ENCODE assay signal across 9 cellular contexts in the genomic region with DNA sequence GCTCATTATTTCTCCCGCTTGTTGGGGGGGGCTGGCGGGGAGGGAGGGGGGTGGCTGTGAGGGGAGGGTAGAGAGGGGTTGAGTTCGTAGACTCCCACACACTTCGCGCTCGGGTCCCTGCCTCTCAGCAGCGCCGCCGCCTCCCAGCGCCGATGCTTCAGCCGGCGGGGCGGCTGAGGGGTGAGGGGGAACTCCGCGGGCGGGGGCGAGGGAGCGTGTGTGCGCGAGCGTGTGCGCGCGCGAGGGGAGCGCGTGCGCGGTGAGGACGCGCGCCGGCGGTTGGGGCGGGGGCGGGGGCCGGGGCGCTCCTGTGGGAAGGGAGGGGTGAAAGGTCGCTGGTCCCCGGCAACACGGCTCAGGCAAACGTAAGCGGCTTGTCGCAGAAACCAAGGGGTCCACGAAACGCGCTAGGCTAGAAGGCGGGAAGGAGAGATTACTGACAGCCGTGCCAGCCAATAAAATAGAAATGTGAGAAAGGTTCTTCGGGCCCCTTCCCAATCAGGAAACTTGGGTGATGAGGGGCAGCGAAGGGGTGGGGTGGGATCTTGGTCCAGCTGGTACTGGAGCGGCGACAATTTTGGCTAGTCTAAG. TPM values are rescaled to one million over a fixed set of nuclear protein-coding genes. Genes with fewer than 3 reads are reported as not detected.
DNase-seq lines count a peak whose midpoint lies in the region; ATAC-seq, FAIRE-seq and TF ChIP-seq lines count a peak whose summit lies in the region.
"Had no signal": no experiment of that assay in that cellular context is flagged by ENCODE, and none has a peak within 500 bp of the region (broad histone marks: within the 10 kb centered on the region; RNA-seq: fewer than 3 reads in every experiment).

No MANE protein-coding gene starts in this region.

- ATAC-seq in HG03039 (IDR thresholded peaks at IDR 0.05; ENCODE audit: unreplicated experiment) (peak; percentile 40), K562 (peak; percentile 61), psoas muscle (peak; percentile 75 to 88 (median 82)), HG03571 (IDR thresholded peaks at IDR 0.05; ENCODE audit: unreplicated experiment) (no peak)
- no peak for ATAC-seq in stimulated activated effector memory CD8-positive, alpha-beta T cell treated with anti-CD3 and anti-CD28 coated beads, Interleukin-12 subunit alpha, Interleukin-12 subunit beta, amount 100 ng/mL, for 72 hours

- no peak for TF ChIP-seq CTCF in AG10803 (conservative IDR thresholded peaks at IDR 0.05; ENCODE audit: low read length)
- no peak for TF ChIP-seq CTCF in K562 (IDR thresholded peaks at IDR 0.05 in 2 of 3, conservative IDR thresholded peaks at IDR 0.05 in 1 of 3; ENCODE audit: insufficient read depth in 2 of 3, low read depth in 1 of 3, low read length in 3 of 3)
- no peak for TF ChIP-seq CTCF in psoas muscle (IDR thresholded peaks at IDR 0.05)

- no peaks in the 10 kb centered on the region for H3K4me1 Mint-ChIP-seq in stimulated activated effector memory CD8-positive, alpha-beta T cell treated with anti-CD3 and anti-CD28 coated beads, Interleukin-12 subunit alpha, Interleukin-12 subunit beta, amount 100 ng/mL, for 72 hours

- in situ Hi-C loops in K562 (cut with MboI) = no loop called here

- WGBS in K562 (ENCODE audit: insufficient coverage, low coverage, missing lambda C conversion rate) = 13% methylated on average over 10 of the region's 54 CpGs
- 0 to 1% (median 0%) methylated on average over 39 to 54 of the region's 54 CpGs for WGBS in psoas muscle, 3 donors

- no TSS peak for BruUV-seq in K562 (replicated peaks; lab: Mats Ljungman, UMichigan)

- H3K4me3 ChIP-seq in AG10803 (ENCODE audit: low read length) (peak overlapping the region; percentile 68), K562 (peak overlapping the region; percentile 10; the same call in 1 of the 2 replicates), psoas muscle (peak overlapping the region; percentile 67)

- no peaks in the 10 kb centered on the region for H3K9me1 ChIP-seq in K562 (ENCODE audit: control insufficient read depth, insufficient read depth, low read length)

- intact Hi-C loops in K562 (cut with micrococcal nuclease) (no loop called here), psoas muscle (cut with DNase I) (no loop called here)

- H3K9me3 Mint-ChIP-seq in stimulated activated effector memory CD8-positive, alpha-beta T cell treated with anti-CD3 and anti-CD28 coated beads, Interleukin-12 subunit alpha, Interleukin-12 subunit beta, amount 100 ng/mL, for 72 hours = peaks cover 6% of the 10 kb centered on the region

- DNase-seq in AG10803 (ENCODE audit: low read depth) = peak; percentile 53
- peak; percentile 95 for DNase-seq in NCI-H526 treated with DMSO at 0.1 percent for 48 hours (lab: John Stamatoyannopoulos, UW)
- DNase-seq in K562 (ENCODE audit: extremely low read depth in 1 of 4, low spot score in 3 of 4) = peak; percentile 9 to 16 (median 14)
- peak; percentile 90 for DNase-seq in iPS DF 19.7 (ENCODE audit: low read depth, low spot score)
- DNase-seq in psoas muscle = peak; percentile 80 to 88
- DNase-seq in stimulated activated effector memory CD8-positive, alpha-beta T cell treated with anti-CD3 and anti-CD28 coated beads, Interleukin-12 subunit alpha, Interleukin-12 subunit beta, amount 100 ng/mL, for 72 hours (ENCODE audit: low spot score in 2 of 2) = no peak
- DNase-seq: naive B cell had no signal

- no peak overlapping the region for H2AFZ ChIP-seq in K562 (ENCODE audit: low read depth, low read length)

- no peak for FAIRE-seq in K562 (lab: Jason Lieb, UNC)

- H3K36me3 Mint-ChIP-seq in stimulated activated effector memory CD8-positive, alpha-beta T cell treated with anti-CD3 and anti-CD28 coated beads, Interleukin-12 subunit alpha, Interleukin-12 subunit beta, amount 100 ng/mL, for 72 hours = no peaks in the 10 kb centered on the region
- H3K36me3 Mint-ChIP-seq: naive B cell had no signal

- H3K27ac ChIP-seq in K562 (ENCODE audit: extremely low read depth, low read depth, low read length) (no peak overlapping the region), psoas muscle (peak overlapping the region; percentile 41)

- peaks cover 0 to 3% of the 10 kb centered on the region in 2 experiments; a peak in 1 of 5 replicates for H3K4me1 ChIP-seq in K562 (replicated peaks in 1 of 2; ENCODE audit: control insufficient read depth in 2 of 2, insufficient read depth in 2 of 2, low read length in 2 of 2)
- H3K4me1 ChIP-seq in psoas muscle = no peaks in the 10 kb centered on the region

- TF ChIP-seq POLR2A in K562 (conservative IDR thresholded peaks at IDR 0.05) = no peak

- no peaks in the 10 kb centered on the region for H3K9me3 ChIP-seq in K562 (replicated peaks; ENCODE audit: control insufficient read depth, insufficient read depth, low read depth, low read length)
- no peaks in the 10 kb centered on the region for H3K9me3 ChIP-seq in psoas muscle

- no peak overlapping the region for H3K27ac Mint-ChIP-seq in stimulated activated effector memory CD8-positive, alpha-beta T cell treated with anti-CD3 and anti-CD28 coated beads, Interleukin-12 subunit alpha, Interleukin-12 subunit beta, amount 100 ng/mL, for 72 hours
- H3K27ac Mint-ChIP-seq: naive B cell had no signal

- TF ChIP-seq EP300 in K562 (IDR thresholded peaks at IDR 0.05; ENCODE audit: low read length) = no peak

- no peaks in the 10 kb centered on the region for H3K27me3 ChIP-seq in K562 (ENCODE audit: control insufficient read depth in 2 of 2, insufficient read depth in 2 of 2, low read length in 2 of 2)
- peaks cover 0 to 25% (median 3%) of the 10 kb centered on the region in 3 donors for H3K27me3 ChIP-seq in psoas muscle (ENCODE audit: insufficient read depth in 3 of 3, low read length in 2 of 3)

- CTCF ChIA-PET in K562 (lab: Yijun Ruan, JAX; ENCODE audit: low intra/inter-chr PET ratio) = no interaction called here

- no peak for TF ChIP-seq RAD21 in K562 (CRISPR knock-in tag; conservative IDR thresholded peaks at IDR 0.05 in 1 of 2, IDR thresholded peaks at IDR 0.05 in 1 of 2)

- POLR2A ChIA-PET in K562 (lab: Yijun Ruan, JAX) = no interaction called here

- H3K9ac ChIP-seq in K562 (ENCODE audit: insufficient read depth in 1 of 2, low read depth in 2 of 2, low read length in 2 of 2) = no peak overlapping the region

- no peaks in the 10 kb centered on the region for H3K79me2 ChIP-seq in K562 (ENCODE audit: control insufficient read depth, insufficient read depth, low read length)

- no peak overlapping the region for H3K4me2 ChIP-seq in K562 (ENCODE audit: insufficient read depth, low read length)

- no peak overlapping the region for H3K4me3 Mint-ChIP-seq in stimulated activated effector memory CD8-positive, alpha-beta T cell treated with anti-CD3 and anti-CD28 coated beads, Interleukin-12 subunit alpha, Interleukin-12 subunit beta, amount 100 ng/mL, for 72 hours

- H4K20me1 ChIP-seq in K562 (replicated peaks; ENCODE audit: control insufficient read depth, insufficient read depth, low read length) = no peaks in the 10 kb centered on the region

- no peaks in the 10 kb centered on the region for H3K36me3 ChIP-seq in K562 (ENCODE audit: control insufficient read depth, insufficient read depth, low read length)
- no peaks in the 10 kb centered on the region for H3K36me3 ChIP-seq in psoas muscle (ENCODE audit: insufficient read depth in 1 of 2, low read depth in 1 of 2)

TF ChIP-seq in K562, 482 proteins besides CTCF, POLR2A, EP300 and RAD21 (continues in another document):
- TF ChIP-seq, protein P1, sequence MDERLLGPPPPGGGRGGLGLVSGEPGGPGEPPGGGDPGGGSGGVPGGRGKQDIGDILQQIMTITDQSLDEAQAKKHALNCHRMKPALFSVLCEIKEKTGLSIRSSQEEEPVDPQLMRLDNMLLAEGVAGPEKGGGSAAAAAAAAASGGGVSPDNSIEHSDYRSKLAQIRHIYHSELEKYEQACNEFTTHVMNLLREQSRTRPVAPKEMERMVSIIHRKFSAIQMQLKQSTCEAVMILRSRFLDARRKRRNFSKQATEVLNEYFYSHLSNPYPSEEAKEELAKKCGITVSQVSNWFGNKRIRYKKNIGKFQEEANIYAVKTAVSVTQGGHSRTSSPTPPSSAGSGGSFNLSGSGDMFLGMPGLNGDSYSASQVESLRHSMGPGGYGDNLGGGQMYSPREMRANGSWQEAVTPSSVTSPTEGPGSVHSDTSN (CRISPR knock-in tag; IDR thresholded peaks at IDR 0.05; ENCODE audit: low read depth) = no peak
- TF ChIP-seq, protein P1 (tag; conservative IDR thresholded peaks at IDR 0.05; ENCODE audit: low read depth) = peak; percentile 75
- TF ChIP-seq GATA2 (CRISPR knock-in tag; IDR thresholded peaks at IDR 0.05) (no peak), NFYB (IDR thresholded peaks at IDR 0.05; ENCODE audit: extremely low read depth, insufficient read length) (peak; percentile 34), NR2C2 (CRISPR knock-in tag; IDR thresholded peaks at IDR 0.05) (no peak), NR2C2 (tag; IDR thresholded peaks at IDR 0.05) (peak; percentile 20; the same call in 1 of the 2 replicates)

RNA-seq across cellular contexts. Expression of a gene that starts 0.3 kb away (rescaled TPM):
- not detected in 2 replicates for total RNA-seq in K562 (2011; cell fraction: chromatin; rRNA removed; ENCODE audit: low replicate concordance)
- total RNA-seq in K562 (2011; cell fraction: nucleolus; rRNA removed) = not detected in 2 replicates
- total RNA-seq in K562 (2011; cell fraction: nucleoplasm; rRNA removed) = not detected in 2 replicates
- total RNA-seq in K562 (2014; rRNA removed) (not detected in 2 replicates), K562 (2014; rRNA removed; fragmentation: Illumina TruSeq; extraction: Trizol) (not detected in 2 replicates), K562 (2015; rRNA removed; fragmentation: Illumina TruSeq; extraction: Trizol) (not detected in 2 replicates), K562 (2021) (not detected in 2 replicates), psoas muscle (1 to 10 TPM; 2.5 to 4.4 (median 3.1) TPM)
- polyA plus RNA-seq in K562 (2011; rRNA removed) (0.01 TPM in 1 of 2 replicates, not detected in the other), K562 (2014; fragmentation: Illumina TruSeq; extraction: Trizol) (not detected in 2 replicates), K562 (2014; fragmentation: Nextera tagmentation; extraction: Ambion mirVana) (not detected), K562 (2014; rRNA removed) (not detected in 2 replicates), psoas muscle (1 to 10 TPM in 1 of 3 donors, under 1 TPM in 2; 0.73 to 2.3 (median 0.76) TPM)
- not detected in 2 replicates for polyA plus RNA-seq in K562 (2011; cell fraction: cytosol; rRNA removed)
- not detected in 2 replicates for polyA plus RNA-seq in K562 (2011; cell fraction: nucleus; rRNA removed)
- not detected in 2 replicates for polyA plus RNA-seq in K562 (2012)
- not detected in 2 replicates for polyA minus RNA-seq in K562 (2011; rRNA and poly(A)+ RNA removed)
- polyA minus RNA-seq in K562 (2011; cell fraction: cytosol; rRNA and poly(A)+ RNA removed) = not detected in 2 replicates
- not detected in 2 replicates for polyA minus RNA-seq in K562 (2011; cell fraction: nucleus; rRNA and poly(A)+ RNA removed)

Comparison
In these comparisons a context has a peak if more than half of its experiments do, and no peak if none do; other contexts are left out.
1. DNase-seq: peak in AG10803 (single experiment), NCI-H526 treated with DMSO at 0.1 percent for 48 hours (single experiment), K562 (4 of 4), iPS DF 19.7 (single experiment) and psoas muscle (2 of 2); none in stimulated activated effector memory CD8-positive, alpha-beta T cell treated with anti-CD3 and anti-CD28 coated beads, Interleukin-12 subunit alpha, Interleukin-12 subunit beta, amount 100 ng/mL, for 72 hours (0 of 2).
2. H3K4me3 ChIP-seq: peak in every context shown above with its lines; median percentile 68 in AG10803; 67 in psoas muscle; 10 in K562.
3. ATAC-seq: peak in HG03039 (single experiment), K562 (single experiment) and psoas muscle (4 of 4); none in HG03571 (single experiment) and stimulated activated effector memory CD8-positive, alpha-beta T cell treated with anti-CD3 and anti-CD28 coated beads, Interleukin-12 subunit alpha, Interleukin-12 subunit beta, amount 100 ng/mL, for 72 hours (single experiment).